ENCODE assay signal across 8 cellular contexts in the genomic region with DNA sequence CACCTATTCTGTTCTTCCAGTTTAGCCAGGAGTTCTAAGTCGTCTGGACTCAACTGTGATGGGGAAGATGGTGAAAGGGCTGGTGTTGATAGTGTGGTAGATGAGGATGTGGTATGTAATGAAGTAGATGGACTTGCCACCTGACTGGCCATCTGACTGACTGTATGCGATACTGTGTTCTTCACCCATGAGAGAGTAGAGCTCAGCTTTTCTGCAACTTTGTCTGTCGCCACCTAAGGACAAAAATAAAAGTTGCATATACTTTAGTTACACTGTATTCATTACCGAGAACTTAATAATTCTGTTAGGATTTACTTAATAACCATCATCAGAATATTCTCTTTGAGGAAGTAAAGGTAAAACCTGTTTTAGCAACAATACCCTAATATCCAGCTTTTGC. TPM values are rescaled to one million over a fixed set of nuclear protein-coding genes. Genes with fewer than 3 reads are reported as not detected.
A peak's percentile ranks its signal among the peaks of the same experiment; 100 is the strongest.
DNase-seq lines count a peak whose midpoint lies in the region; ATAC-seq and TF ChIP-seq lines count a peak whose summit lies in the region.

No MANE protein-coding gene starts in this region.

- H3K36me3 ChIP-seq in vagina: peaks cover 0 to 8% of the 10 kb centered on the region in 2 donors

- no peaks in the 10 kb centered on the region for H3K9me3 ChIP-seq in vagina

- no peak overlapping the region for H3K4me3 Mint-ChIP-seq in nephron

- H3K27me3 Mint-ChIP-seq in nephron (ENCODE audit: low read depth): no peaks in the 10 kb centered on the region

- H3K27ac ChIP-seq in vagina: no peak overlapping the region

- peak; percentile 56 for ATAC-seq in HG03342 (IDR thresholded peaks at IDR 0.05; ENCODE audit: unreplicated experiment)
- ATAC-seq in sciatic nerve: no peak
- ATAC-seq in activated naive CD4-positive, alpha-beta T cell treated with anti-CD3 and anti-CD28 coated beads, Interleukin-2, amount 50 U/mL, for 72 hours: no peak

- H3K9me3 Mint-ChIP-seq in nephron: peaks cover 5% of the 10 kb centered on the region
- H3K9me3 Mint-ChIP-seq in activated naive CD4-positive, alpha-beta T cell treated with anti-CD3 and anti-CD28 coated beads, Interleukin-2, amount 50 U/mL, for 72 hours: no peaks in the 10 kb centered on the region

- intact Hi-C loops in sciatic nerve (cut with DNase I) (no loop called here), vagina (cut with DNase I) (no loop called here)

- H3K27me3 ChIP-seq in vagina: no peaks in the 10 kb centered on the region

- H3K36me3 Mint-ChIP-seq in nephron (ENCODE audit: low read depth): peaks cover 35% of the 10 kb centered on the region
- no peaks in the 10 kb centered on the region for H3K36me3 Mint-ChIP-seq in activated naive CD4-positive, alpha-beta T cell treated with anti-CD3 and anti-CD28 coated beads, Interleukin-2, amount 50 U/mL, for 72 hours

- DNase-seq in DMS 273 (lab: John Stamatoyannopoulos, UW; ENCODE audit: unreplicated experiment) (peak; percentile 21), DMS 273 treated with DMSO at 0.1 percent for 48 hours (lab: John Stamatoyannopoulos, UW) (no peak), astrocyte of the hippocampus (ENCODE audit: low read depth, low spot score) (peak; percentile 15), sciatic nerve (ENCODE audit: low spot score) (no peak), vagina (ENCODE audit: extremely low spot score in 2 of 2) (no peak)
- DNase-seq in activated naive CD4-positive, alpha-beta T cell treated with anti-CD3 and anti-CD28 coated beads, Interleukin-2, amount 50 U/mL, for 72 hours (ENCODE audit: low spot score in 2 of 2): no peak

- peak in 2 of 3 experiments; percentile 15 to 18 for TF ChIP-seq CTCF in nephron (IDR thresholded peaks at IDR 0.05; ENCODE audit: unreplicated experiment in 3 of 3)
- TF ChIP-seq CTCF in vagina (IDR thresholded peaks at IDR 0.05): no peak

- H3K4me3 ChIP-seq in vagina: no peak overlapping the region

- no peaks in the 10 kb centered on the region for H3K4me1 ChIP-seq in vagina

- no peaks in the 10 kb centered on the region for H3K4me1 Mint-ChIP-seq in nephron

- no peak overlapping the region for H3K27ac Mint-ChIP-seq in nephron
- H3K27ac Mint-ChIP-seq in activated naive CD4-positive, alpha-beta T cell treated with anti-CD3 and anti-CD28 coated beads, Interleukin-2, amount 50 U/mL, for 72 hours: no peak overlapping the region

- TF ChIP-seq POLR2A in vagina (IDR thresholded peaks at IDR 0.05): no peak

RNA-seq across cellular contexts. Expression of a gene that starts 48.5 kb away (rescaled TPM):
- total RNA-seq in sciatic nerve (77.7 TPM), vagina (29.7 TPM)
- total RNA-seq in activated naive CD4-positive, alpha-beta T cell treated with anti-CD3 and anti-CD28 coated beads, Interleukin-2, amount 50 U/mL, for 72 hours: 10 to 100 TPM; 20.9 to 68.0 TPM

Comparison
In these comparisons a context has a peak if more than half of its experiments do, and no peak if none do; other contexts are left out.
1. DNase-seq: peak in DMS 273 (single experiment) and astrocyte of the hippocampus (single experiment); none in DMS 273 treated with DMSO at 0.1 percent for 48 hours (single experiment), sciatic nerve (single experiment), vagina (0 of 2) and activated naive CD4-positive, alpha-beta T cell treated with anti-CD3 and anti-CD28 coated beads, Interleukin-2, amount 50 U/mL, for 72 hours (0 of 2).
2. CTCF ChIP-seq: peak in nephron (2 of 3); none in vagina (0 of 3).